ENCODE assay signal across 35 cellular contexts in the genomic region with DNA sequence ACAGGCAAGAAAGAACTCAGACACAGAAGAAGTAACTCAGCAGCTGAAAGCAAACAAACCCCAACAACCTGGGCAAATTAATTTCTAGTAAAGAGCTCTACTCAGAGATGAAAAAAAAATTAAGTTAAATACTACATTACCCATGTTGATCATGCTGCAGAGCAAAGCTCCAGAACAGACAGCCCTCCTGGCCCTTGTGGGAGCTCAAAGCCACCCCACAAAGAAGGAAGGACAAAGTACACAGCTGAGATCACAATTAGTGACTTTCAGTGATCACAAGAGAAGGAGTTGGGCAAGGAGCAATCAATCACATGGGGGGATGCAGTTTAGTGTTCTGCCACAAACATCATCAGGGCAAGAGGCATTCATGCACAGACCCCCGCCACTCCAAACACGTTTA.
"Had no signal": no experiment of that assay in that cellular context is flagged by ENCODE, and none has a peak within 500 bp of the region (broad histone marks: within the 10 kb centered on the region; RNA-seq: fewer than 3 reads in every experiment).

No MANE protein-coding gene starts in this region.

- DNase-seq: activated B cell treated with CpG ODN at 0.5 μM for 24 hours; activated CD4-positive, alpha-beta memory T cell treated with anti-CD3 and anti-CD28 coated beads for 36 hours; activated CD4-positive, alpha-beta T cell treated with anti-CD3 and anti-CD28 coated beads for 4 hours; activated CD4-positive, alpha-beta T cell treated with anti-CD3 and anti-CD28 coated beads, Interleukin-2, amount 50 U/mL, for 1 hour; activated CD4-positive, CD25-positive, alpha-beta regulatory T cell treated with anti-CD3 and anti-CD28 coated beads, Interleukin-2, amount 50 U/mL, for 72 hours; activated CD8-positive, alpha-beta memory T cell treated with anti-CD3 and anti-CD28 coated beads, Interleukin-2, amount 50 U/mL, for 4 hours; activated gamma-delta T cell treated with Interleukin-2 at 50 U/mL for 16 hours; activated naive CD4-positive, alpha-beta T cell treated with anti-CD3 and anti-CD28 coated beads for 36 hours; activated T-cell treated with anti-CD3 and anti-CD28 coated beads for 4 hours; activated T-cell treated with anti-CD3 and anti-CD28 coated beads, Interleukin-2, amount 50 U/mL, for 4 hours; adrenal gland; body of pancreas; cerebellar nuclear complex; Karpas-422; MG63; NCI-H1048; NCI-H1105 treated with DMSO at 0.1 percent for 48 hours; NCI-H1436; NCI-H1694 treated with DMSO at 0.1 percent for 48 hours; NCI-H2029; NCI-H2107; NCI-H226; NCI-H446 treated with DMSO at 0.1 percent for 48 hours; NCI-H524; NCI-H69; NK-92 treated with Interleukin-12 subunit alpha and Interleukin-12 subunit beta, amount 100 ng/mL, for 24 hours; PC-9; Right ventricle myocardium superior; SW 1271; T-helper 1 cell; T-helper 9 cell had no signal

- H3K9me3 ChIP-seq: adrenal gland, body of pancreas, breast epithelium, MG63 had no signal

- H3K27me3 ChIP-seq: adrenal gland, body of pancreas, breast epithelium, MG63 had no signal

- H3K36me3 ChIP-seq: adrenal gland, breast epithelium, MG63 had no signal

- H3K4me1 ChIP-seq: adrenal gland, body of pancreas, breast epithelium had no signal

- H3K4me2 ChIP-seq: PC-9 had no signal

- H3K27ac ChIP-seq: adrenal gland, body of pancreas, breast epithelium, PC-9, VCaP had no signal

- FAIRE-seq: astrocyte had no signal

- H3K4me3 ChIP-seq: adrenal gland, body of pancreas, breast epithelium, MG63, PC-9 had no signal

- ATAC-seq: activated naive CD4-positive, alpha-beta T cell treated with anti-CD3 and anti-CD28 coated beads, Interleukin-2, amount 50 U/mL, for 72 hours; activated T-cell treated with anti-CD3 and anti-CD28 coated beads, Interleukin-2, amount 50 U/mL, for 4 hours; body of pancreas had no signal

- H2AFZ ChIP-seq: PC-9 had no signal
